In the genomic region with DNA sequence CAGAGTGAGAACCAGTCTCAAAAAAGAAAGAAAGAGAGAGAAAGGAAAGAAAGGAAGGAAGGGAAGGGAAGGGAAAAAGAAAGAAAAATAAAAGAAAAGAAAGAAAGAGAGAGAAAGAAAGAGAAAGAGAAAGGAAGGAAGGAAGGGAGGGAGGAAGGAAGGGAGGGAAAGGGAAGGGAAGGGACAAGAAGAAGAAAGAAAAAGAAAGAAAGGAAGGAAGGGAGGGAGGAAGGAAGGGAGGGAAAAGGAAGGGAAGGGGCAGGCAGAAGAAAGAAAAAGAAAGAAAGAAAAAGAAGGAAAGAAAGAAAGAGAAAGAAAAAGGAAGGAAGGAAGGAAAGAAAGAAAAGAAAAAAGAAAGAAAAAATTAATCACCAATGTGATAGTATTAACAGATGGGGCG, we compare ENCODE assay signal across 2 cellular contexts.
TF ChIP-seq lines count a peak whose summit lies in the region.

No MANE protein-coding gene starts in this region.

TF ChIP-seq in HepG2, 621 proteins besides CTCF, POLR2A, EP300 and RAD21:
- TF ChIP-seq, protein P1, sequence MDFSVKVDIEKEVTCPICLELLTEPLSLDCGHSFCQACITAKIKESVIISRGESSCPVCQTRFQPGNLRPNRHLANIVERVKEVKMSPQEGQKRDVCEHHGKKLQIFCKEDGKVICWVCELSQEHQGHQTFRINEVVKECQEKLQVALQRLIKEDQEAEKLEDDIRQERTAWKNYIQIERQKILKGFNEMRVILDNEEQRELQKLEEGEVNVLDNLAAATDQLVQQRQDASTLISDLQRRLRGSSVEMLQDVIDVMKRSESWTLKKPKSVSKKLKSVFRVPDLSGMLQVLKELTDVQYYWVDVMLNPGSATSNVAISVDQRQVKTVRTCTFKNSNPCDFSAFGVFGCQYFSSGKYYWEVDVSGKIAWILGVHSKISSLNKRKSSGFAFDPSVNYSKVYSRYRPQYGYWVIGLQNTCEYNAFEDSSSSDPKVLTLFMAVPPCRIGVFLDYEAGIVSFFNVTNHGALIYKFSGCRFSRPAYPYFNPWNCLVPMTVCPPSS (IDR thresholded peaks at IDR 0.05): 0 out of 2 replicates have a peak, but pooled peaks have one; percentile 41
- TF ChIP-seq RAD51 (IDR thresholded peaks at IDR 0.05; ENCODE audit: borderline replicate concordance): peak; percentile 18; the same call in 1 of the 2 replicates
- TF ChIP-seq SMC3 (IDR thresholded peaks at IDR 0.05; ENCODE audit: low read length): no peak
- TF ChIP-seq PLRG1 (conservative IDR thresholded peaks at IDR 0.05): 0 out of 2 replicates have a peak, but pooled peaks have one; percentile 60
- TF ChIP-seq, protein P2, sequence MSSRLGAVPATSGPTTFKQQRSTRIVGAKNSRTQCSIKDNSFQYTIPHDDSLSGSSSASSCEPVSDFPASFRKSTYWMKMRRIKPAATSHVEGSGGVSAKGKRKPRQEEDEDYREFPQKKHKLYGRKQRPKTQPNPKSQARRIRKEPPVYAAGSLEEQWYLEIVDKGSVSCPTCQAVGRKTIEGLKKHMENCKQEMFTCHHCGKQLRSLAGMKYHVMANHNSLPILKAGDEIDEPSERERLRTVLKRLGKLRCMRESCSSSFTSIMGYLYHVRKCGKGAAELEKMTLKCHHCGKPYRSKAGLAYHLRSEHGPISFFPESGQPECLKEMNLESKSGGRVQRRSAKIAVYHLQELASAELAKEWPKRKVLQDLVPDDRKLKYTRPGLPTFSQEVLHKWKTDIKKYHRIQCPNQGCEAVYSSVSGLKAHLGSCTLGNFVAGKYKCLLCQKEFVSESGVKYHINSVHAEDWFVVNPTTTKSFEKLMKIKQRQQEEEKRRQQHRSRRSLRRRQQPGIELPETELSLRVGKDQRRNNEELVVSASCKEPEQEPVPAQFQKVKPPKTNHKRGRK (CRISPR knock-in tag; IDR thresholded peaks at IDR 0.05): peak; percentile 87
- 0 out of 2 replicates have a peak, but pooled peaks have one; percentile 35 for TF ChIP-seq NONO (IDR thresholded peaks at IDR 0.05)
- no peak for TF ChIP-seq NONO (CRISPR knock-in tag; conservative IDR thresholded peaks at IDR 0.05)

TF ChIP-seq in K562, 482 proteins besides CTCF, POLR2A, EP300 and RAD21:
- TF ChIP-seq, protein P3, sequence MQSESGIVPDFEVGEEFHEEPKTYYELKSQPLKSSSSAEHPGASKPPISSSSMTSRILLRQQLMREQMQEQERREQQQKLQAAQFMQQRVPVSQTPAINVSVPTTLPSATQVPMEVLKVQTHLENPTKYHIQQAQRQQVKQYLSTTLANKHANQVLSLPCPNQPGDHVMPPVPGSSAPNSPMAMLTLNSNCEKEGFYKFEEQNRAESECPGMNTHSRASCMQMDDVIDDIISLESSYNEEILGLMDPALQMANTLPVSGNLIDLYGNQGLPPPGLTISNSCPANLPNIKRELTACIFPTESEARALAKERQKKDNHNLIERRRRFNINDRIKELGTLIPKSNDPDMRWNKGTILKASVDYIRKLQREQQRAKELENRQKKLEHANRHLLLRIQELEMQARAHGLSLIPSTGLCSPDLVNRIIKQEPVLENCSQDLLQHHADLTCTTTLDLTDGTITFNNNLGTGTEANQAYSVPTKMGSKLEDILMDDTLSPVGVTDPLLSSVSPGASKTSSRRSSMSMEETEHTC (IDR thresholded peaks at IDR 0.05): no peak
- TF ChIP-seq POLR3G (IDR thresholded peaks at IDR 0.05; ENCODE audit: extremely low read depth, insufficient read length, insufficient replicate concordance): no peak
- no peak for TF ChIP-seq ELF1 (tag; IDR thresholded peaks at IDR 0.05)
- TF ChIP-seq, protein P4, sequence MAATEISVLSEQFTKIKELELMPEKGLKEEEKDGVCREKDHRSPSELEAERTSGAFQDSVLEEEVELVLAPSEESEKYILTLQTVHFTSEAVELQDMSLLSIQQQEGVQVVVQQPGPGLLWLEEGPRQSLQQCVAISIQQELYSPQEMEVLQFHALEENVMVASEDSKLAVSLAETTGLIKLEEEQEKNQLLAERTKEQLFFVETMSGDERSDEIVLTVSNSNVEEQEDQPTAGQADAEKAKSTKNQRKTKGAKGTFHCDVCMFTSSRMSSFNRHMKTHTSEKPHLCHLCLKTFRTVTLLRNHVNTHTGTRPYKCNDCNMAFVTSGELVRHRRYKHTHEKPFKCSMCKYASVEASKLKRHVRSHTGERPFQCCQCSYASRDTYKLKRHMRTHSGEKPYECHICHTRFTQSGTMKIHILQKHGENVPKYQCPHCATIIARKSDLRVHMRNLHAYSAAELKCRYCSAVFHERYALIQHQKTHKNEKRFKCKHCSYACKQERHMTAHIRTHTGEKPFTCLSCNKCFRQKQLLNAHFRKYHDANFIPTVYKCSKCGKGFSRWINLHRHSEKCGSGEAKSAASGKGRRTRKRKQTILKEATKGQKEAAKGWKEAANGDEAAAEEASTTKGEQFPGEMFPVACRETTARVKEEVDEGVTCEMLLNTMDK (IDR thresholded peaks at IDR 0.05; ENCODE audit: borderline replicate concordance, insufficient read depth, low read depth, low read length, poor library complexity, severe bottlenecking): no peak
- TF ChIP-seq, protein P5, sequence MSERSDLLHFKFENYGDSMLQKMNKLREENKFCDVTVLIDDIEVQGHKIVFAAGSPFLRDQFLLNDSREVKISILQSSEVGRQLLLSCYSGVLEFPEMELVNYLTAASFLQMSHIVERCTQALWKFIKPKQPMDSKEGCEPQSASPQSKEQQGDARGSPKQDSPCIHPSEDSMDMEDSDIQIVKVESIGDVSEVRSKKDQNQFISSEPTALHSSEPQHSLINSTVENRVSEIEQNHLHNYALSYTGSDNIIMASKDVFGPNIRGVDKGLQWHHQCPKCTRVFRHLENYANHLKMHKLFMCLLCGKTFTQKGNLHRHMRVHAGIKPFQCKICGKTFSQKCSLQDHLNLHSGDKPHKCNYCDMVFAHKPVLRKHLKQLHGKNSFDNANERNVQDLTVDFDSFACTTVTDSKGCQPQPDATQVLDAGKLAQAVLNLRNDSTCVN (CRISPR knock-in tag; IDR thresholded peaks at IDR 0.05): 0 out of 2 replicates have a peak, but pooled peaks have one; percentile 19
- no peak for TF ChIP-seq SMARCA5 (IDR thresholded peaks at IDR 0.05)
- TF ChIP-seq ZNF707 (CRISPR knock-in tag; conservative IDR thresholded peaks at IDR 0.05): no peak
- no peak for TF ChIP-seq CBX2 (IDR thresholded peaks at IDR 0.05; ENCODE audit: insufficient read depth, low read length, poor library complexity, severe bottlenecking)
- no peak for TF ChIP-seq U2AF2 (optimal IDR thresholded peaks at IDR 0.05; ENCODE audit: low read depth, low read length)
- TF ChIP-seq TAF7 (tag; IDR thresholded peaks at IDR 0.05): 0 out of 2 replicates have a peak, but pooled peaks have one; percentile 18
- TF ChIP-seq, protein P6, sequence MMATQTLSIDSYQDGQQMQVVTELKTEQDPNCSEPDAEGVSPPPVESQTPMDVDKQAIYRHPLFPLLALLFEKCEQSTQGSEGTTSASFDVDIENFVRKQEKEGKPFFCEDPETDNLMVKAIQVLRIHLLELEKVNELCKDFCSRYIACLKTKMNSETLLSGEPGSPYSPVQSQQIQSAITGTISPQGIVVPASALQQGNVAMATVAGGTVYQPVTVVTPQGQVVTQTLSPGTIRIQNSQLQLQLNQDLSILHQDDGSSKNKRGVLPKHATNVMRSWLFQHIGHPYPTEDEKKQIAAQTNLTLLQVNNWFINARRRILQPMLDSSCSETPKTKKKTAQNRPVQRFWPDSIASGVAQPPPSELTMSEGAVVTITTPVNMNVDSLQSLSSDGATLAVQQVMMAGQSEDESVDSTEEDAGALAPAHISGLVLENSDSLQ (IDR thresholded peaks at IDR 0.05): no peak
- TF ChIP-seq ZKSCAN8 (CRISPR knock-in tag; IDR thresholded peaks at IDR 0.05): no peak
- TF ChIP-seq, protein P2 (tag; IDR thresholded peaks at IDR 0.05): peak; percentile 91
- TF ChIP-seq CEBPG (CRISPR knock-in tag; IDR thresholded peaks at IDR 0.05): no peak
- TF ChIP-seq CEBPG (tag; conservative IDR thresholded peaks at IDR 0.05 in 1 of 2, IDR thresholded peaks at IDR 0.05 in 1 of 2): no peak
- TF ChIP-seq PHB (CRISPR knock-in tag; IDR thresholded peaks at IDR 0.05): no peak
- TF ChIP-seq SMAD4 (CRISPR knock-in tag; conservative IDR thresholded peaks at IDR 0.05): no peak
- TF ChIP-seq ZNF146 (CRISPR knock-in tag; IDR thresholded peaks at IDR 0.05; ENCODE audit: unreplicated experiment): no peak
- no peak for TF ChIP-seq EHMT2 (IDR thresholded peaks at IDR 0.05)
- no peak for TF ChIP-seq FOXP1 (CRISPR knock-in tag; IDR thresholded peaks at IDR 0.05)
